ENCODE assay signal across 1 cellular context in the genomic region with DNA sequence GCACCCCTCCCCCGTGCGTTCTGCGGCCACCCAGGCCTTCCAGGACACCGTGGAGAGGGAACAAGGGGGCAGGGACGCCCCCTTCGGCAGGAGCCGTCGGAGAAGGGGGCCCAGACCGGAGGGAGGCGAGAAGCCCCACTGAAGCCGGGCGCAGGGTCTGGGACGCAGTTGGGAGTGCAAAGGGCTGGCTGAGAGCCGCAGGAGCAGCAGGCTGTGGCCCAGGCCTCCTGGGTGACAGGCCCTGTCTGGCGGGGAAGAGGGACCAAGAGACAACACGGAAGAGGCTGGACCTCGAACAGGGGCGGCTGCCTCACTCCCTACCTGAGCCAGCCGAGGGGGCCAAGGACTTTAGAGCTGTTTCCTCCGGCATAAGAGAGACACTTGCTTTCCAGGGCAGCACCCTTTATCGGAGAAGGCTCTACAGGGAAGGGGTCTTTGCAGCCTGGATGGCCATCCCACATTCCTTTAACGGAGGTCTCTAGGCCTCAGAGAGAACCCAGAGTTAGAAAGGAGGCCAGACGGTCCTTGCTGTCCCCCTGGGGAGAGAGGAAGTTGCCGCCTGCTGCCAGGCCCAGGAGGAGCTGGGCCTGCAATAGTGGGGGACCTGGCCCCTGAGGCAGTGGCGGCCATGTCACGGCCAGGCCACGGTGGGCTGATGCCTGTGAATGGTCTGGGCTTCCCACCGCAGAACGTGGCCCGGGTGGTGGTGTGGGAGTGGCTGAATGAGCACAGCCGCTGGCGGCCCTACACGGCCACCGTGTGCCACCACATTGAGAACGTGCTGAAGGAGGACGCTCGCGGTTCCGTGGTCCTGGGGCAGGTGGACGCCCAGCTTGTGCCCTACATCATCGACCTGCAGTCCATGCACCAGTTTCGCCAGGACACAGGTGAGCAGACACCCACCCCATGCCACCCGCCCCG.
A peak's percentile ranks its signal among the peaks of the same experiment; 100 is the strongest.
TF ChIP-seq lines count a peak whose summit lies in the region.

No MANE protein-coding gene starts in this region.

TF ChIP-seq in GM12878, 131 proteins besides CTCF, POLR2A, EP300 and RAD21 (continues in another document):
- TF ChIP-seq NFXL1 (IDR thresholded peaks at IDR 0.05; ENCODE audit: borderline replicate concordance): no peak
- no peak for TF ChIP-seq CHD4 (IDR thresholded peaks at IDR 0.05)
- TF ChIP-seq, protein P1, sequence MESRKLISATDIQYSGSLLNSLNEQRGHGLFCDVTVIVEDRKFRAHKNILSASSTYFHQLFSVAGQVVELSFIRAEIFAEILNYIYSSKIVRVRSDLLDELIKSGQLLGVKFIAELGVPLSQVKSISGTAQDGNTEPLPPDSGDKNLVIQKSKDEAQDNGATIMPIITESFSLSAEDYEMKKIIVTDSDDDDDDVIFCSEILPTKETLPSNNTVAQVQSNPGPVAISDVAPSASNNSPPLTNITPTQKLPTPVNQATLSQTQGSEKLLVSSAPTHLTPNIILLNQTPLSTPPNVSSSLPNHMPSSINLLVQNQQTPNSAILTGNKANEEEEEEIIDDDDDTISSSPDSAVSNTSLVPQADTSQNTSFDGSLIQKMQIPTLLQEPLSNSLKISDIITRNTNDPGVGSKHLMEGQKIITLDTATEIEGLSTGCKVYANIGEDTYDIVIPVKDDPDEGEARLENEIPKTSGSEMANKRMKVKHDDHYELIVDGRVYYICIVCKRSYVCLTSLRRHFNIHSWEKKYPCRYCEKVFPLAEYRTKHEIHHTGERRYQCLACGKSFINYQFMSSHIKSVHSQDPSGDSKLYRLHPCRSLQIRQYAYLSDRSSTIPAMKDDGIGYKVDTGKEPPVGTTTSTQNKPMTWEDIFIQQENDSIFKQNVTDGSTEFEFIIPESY (IDR thresholded peaks at IDR 0.05): no peak
- no peak for TF ChIP-seq TCF3 (IDR thresholded peaks at IDR 0.05; ENCODE audit: borderline replicate concordance, insufficient read depth, low read depth, low read length)
- no peak for TF ChIP-seq BACH1 (IDR thresholded peaks at IDR 0.05; ENCODE audit: borderline replicate concordance)
- TF ChIP-seq NR2F1 (conservative IDR thresholded peaks at IDR 0.05): no peak
- TF ChIP-seq CHD1 (IDR thresholded peaks at IDR 0.05; ENCODE audit: low read depth, low read length): no peak
- TF ChIP-seq, protein P2, sequence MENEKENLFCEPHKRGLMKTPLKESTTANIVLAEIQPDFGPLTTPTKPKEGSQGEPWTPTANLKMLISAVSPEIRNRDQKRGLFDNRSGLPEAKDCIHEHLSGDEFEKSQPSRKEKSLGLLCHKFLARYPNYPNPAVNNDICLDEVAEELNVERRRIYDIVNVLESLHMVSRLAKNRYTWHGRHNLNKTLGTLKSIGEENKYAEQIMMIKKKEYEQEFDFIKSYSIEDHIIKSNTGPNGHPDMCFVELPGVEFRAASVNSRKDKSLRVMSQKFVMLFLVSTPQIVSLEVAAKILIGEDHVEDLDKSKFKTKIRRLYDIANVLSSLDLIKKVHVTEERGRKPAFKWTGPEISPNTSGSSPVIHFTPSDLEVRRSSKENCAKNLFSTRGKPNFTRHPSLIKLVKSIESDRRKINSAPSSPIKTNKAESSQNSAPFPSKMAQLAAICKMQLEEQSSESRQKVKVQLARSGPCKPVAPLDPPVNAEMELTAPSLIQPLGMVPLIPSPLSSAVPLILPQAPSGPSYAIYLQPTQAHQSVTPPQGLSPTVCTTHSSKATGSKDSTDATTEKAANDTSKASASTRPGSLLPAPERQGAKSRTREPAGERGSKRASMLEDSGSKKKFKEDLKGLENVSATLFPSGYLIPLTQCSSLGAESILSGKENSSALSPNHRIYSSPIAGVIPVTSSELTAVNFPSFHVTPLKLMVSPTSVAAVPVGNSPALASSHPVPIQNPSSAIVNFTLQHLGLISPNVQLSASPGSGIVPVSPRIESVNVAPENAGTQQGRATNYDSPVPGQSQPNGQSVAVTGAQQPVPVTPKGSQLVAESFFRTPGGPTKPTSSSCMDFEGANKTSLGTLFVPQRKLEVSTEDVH (IDR thresholded peaks at IDR 0.05; ENCODE audit: low read depth, partially characterized antibody): no peak
- TF ChIP-seq, protein P3, sequence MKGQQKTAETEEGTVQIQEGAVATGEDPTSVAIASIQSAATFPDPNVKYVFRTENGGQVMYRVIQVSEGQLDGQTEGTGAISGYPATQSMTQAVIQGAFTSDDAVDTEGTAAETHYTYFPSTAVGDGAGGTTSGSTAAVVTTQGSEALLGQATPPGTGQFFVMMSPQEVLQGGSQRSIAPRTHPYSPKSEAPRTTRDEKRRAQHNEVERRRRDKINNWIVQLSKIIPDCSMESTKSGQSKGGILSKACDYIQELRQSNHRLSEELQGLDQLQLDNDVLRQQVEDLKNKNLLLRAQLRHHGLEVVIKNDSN (IDR thresholded peaks at IDR 0.05; ENCODE audit: borderline replicate concordance, extremely low read length, insufficient read depth, low read depth, low read length): no peak
- TF ChIP-seq, protein P4, sequence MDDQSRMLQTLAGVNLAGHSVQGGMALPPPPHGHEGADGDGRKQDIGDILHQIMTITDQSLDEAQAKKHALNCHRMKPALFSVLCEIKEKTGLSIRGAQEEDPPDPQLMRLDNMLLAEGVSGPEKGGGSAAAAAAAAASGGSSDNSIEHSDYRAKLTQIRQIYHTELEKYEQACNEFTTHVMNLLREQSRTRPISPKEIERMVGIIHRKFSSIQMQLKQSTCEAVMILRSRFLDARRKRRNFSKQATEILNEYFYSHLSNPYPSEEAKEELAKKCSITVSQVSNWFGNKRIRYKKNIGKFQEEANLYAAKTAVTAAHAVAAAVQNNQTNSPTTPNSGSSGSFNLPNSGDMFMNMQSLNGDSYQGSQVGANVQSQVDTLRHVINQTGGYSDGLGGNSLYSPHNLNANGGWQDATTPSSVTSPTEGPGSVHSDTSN (IDR thresholded peaks at IDR 0.05; ENCODE audit: insufficient replicate concordance, low read depth, low read length): no peak
- no peak for TF ChIP-seq POLR2AphosphoS2 (IDR thresholded peaks at IDR 0.05; ENCODE audit: low read depth, low read length)
- no peak for TF ChIP-seq ZNF207 (IDR thresholded peaks at IDR 0.05; ENCODE audit: borderline replicate concordance)
- no peak for TF ChIP-seq TCF7 (IDR thresholded peaks at IDR 0.05; ENCODE audit: borderline replicate concordance)
- peak; percentile 59 to 83; a peak in 3 of 4 replicates for TF ChIP-seq BHLHE40 (IDR thresholded peaks at IDR 0.05; ENCODE audit: borderline replicate concordance in 1 of 2, low read depth in 2 of 2, low read length in 1 of 2)
- TF ChIP-seq GATAD2B (conservative IDR thresholded peaks at IDR 0.05; ENCODE audit: low read depth): no peak
- no peak for TF ChIP-seq CEBPB (IDR thresholded peaks at IDR 0.05; ENCODE audit: borderline replicate concordance in 1 of 2, low read depth in 2 of 2, low read length in 2 of 2)
- no peak for TF ChIP-seq SMC3 (IDR thresholded peaks at IDR 0.05; ENCODE audit: borderline replicate concordance, low read length)
- TF ChIP-seq MYB (IDR thresholded peaks at IDR 0.05; ENCODE audit: borderline replicate concordance, low read depth, low read length): no peak
- TF ChIP-seq, protein P5, sequence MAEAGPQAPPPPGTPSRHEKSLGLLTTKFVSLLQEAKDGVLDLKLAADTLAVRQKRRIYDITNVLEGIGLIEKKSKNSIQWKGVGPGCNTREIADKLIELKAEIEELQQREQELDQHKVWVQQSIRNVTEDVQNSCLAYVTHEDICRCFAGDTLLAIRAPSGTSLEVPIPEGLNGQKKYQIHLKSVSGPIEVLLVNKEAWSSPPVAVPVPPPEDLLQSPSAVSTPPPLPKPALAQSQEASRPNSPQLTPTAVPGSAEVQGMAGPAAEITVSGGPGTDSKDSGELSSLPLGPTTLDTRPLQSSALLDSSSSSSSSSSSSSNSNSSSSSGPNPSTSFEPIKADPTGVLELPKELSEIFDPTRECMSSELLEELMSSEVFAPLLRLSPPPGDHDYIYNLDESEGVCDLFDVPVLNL (IDR thresholded peaks at IDR 0.05; ENCODE audit: low read depth, low read length): no peak
- TF ChIP-seq SPI1 (IDR thresholded peaks at IDR 0.05; ENCODE audit: borderline replicate concordance, insufficient read depth, low read depth, low read length): no peak
- TF ChIP-seq, protein P6, sequence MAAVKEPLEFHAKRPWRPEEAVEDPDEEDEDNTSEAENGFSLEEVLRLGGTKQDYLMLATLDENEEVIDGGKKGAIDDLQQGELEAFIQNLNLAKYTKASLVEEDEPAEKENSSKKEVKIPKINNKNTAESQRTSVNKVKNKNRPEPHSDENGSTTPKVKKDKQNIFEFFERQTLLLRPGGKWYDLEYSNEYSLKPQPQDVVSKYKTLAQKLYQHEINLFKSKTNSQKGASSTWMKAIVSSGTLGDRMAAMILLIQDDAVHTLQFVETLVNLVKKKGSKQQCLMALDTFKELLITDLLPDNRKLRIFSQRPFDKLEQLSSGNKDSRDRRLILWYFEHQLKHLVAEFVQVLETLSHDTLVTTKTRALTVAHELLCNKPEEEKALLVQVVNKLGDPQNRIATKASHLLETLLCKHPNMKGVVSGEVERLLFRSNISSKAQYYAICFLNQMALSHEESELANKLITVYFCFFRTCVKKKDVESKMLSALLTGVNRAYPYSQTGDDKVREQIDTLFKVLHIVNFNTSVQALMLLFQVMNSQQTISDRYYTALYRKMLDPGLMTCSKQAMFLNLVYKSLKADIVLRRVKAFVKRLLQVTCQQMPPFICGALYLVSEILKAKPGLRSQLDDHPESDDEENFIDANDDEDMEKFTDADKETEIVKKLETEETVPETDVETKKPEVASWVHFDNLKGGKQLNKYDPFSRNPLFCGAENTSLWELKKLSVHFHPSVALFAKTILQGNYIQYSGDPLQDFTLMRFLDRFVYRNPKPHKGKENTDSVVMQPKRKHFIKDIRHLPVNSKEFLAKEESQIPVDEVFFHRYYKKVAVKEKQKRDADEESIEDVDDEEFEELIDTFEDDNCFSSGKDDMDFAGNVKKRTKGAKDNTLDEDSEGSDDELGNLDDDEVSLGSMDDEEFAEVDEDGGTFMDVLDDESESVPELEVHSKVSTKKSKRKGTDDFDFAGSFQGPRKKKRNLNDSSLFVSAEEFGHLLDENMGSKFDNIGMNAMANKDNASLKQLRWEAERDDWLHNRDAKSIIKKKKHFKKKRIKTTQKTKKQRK (IDR thresholded peaks at IDR 0.05; ENCODE audit: low read depth, low read length): no peak
- TF ChIP-seq, protein P7, sequence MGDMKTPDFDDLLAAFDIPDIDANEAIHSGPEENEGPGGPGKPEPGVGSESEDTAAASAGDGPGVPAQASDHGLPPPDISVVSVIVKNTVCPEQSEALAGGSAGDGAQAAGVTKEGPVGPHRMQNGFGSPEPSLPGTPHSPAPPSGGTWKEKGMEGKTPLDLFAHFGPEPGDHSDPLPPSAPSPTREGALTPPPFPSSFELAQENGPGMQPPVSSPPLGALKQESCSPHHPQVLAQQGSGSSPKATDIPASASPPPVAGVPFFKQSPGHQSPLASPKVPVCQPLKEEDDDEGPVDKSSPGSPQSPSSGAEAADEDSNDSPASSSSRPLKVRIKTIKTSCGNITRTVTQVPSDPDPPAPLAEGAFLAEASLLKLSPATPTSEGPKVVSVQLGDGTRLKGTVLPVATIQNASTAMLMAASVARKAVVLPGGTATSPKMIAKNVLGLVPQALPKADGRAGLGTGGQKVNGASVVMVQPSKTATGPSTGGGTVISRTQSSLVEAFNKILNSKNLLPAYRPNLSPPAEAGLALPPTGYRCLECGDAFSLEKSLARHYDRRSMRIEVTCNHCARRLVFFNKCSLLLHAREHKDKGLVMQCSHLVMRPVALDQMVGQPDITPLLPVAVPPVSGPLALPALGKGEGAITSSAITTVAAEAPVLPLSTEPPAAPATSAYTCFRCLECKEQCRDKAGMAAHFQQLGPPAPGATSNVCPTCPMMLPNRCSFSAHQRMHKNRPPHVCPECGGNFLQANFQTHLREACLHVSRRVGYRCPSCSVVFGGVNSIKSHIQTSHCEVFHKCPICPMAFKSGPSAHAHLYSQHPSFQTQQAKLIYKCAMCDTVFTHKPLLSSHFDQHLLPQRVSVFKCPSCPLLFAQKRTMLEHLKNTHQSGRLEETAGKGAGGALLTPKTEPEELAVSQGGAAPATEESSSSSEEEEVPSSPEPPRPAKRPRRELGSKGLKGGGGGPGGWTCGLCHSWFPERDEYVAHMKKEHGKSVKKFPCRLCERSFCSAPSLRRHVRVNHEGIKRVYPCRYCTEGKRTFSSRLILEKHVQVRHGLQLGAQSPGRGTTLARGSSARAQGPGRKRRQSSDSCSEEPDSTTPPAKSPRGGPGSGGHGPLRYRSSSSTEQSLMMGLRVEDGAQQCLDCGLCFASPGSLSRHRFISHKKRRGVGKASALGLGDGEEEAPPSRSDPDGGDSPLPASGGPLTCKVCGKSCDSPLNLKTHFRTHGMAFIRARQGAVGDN (IDR thresholded peaks at IDR 0.05): peak; percentile 58; the same call in 1 of the 2 replicates
- TF ChIP-seq, protein P8, sequence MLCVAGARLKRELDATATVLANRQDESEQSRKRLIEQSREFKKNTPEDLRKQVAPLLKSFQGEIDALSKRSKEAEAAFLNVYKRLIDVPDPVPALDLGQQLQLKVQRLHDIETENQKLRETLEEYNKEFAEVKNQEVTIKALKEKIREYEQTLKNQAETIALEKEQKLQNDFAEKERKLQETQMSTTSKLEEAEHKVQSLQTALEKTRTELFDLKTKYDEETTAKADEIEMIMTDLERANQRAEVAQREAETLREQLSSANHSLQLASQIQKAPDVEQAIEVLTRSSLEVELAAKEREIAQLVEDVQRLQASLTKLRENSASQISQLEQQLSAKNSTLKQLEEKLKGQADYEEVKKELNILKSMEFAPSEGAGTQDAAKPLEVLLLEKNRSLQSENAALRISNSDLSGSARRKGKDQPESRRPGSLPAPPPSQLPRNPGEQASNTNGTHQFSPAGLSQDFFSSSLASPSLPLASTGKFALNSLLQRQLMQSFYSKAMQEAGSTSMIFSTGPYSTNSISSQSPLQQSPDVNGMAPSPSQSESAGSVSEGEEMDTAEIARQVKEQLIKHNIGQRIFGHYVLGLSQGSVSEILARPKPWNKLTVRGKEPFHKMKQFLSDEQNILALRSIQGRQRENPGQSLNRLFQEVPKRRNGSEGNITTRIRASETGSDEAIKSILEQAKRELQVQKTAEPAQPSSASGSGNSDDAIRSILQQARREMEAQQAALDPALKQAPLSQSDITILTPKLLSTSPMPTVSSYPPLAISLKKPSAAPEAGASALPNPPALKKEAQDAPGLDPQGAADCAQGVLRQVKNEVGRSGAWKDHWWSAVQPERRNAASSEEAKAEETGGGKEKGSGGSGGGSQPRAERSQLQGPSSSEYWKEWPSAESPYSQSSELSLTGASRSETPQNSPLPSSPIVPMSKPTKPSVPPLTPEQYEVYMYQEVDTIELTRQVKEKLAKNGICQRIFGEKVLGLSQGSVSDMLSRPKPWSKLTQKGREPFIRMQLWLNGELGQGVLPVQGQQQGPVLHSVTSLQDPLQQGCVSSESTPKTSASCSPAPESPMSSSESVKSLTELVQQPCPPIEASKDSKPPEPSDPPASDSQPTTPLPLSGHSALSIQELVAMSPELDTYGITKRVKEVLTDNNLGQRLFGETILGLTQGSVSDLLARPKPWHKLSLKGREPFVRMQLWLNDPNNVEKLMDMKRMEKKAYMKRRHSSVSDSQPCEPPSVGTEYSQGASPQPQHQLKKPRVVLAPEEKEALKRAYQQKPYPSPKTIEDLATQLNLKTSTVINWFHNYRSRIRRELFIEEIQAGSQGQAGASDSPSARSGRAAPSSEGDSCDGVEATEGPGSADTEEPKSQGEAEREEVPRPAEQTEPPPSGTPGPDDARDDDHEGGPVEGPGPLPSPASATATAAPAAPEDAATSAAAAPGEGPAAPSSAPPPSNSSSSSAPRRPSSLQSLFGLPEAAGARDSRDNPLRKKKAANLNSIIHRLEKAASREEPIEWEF (IDR thresholded peaks at IDR 0.05; ENCODE audit: insufficient replicate concordance, low read depth, low read length): no peak
